Comparison of ENCODE assay signal across 1 cellular context in the genomic region with DNA sequence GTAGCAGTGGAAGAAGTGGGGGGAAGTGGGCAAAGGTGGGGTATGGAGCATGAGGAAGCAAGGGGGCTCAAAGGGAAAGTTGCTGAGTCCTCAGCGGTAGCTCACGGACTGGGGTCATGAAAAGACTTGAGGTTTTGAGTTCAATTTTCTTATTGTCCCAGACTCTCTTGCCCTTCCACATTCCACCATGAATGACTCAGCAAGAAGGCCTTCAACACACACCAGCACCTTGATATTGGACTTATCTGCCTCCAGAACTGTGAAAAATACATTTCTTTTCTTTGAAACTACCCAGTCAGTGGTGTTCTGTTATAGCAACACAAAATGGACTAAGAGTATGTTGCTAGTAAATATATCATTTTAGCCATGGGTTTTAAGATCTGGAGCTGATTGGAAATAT.
TF ChIP-seq lines count a peak whose summit lies in the region.

No MANE protein-coding gene starts in this region.

TF ChIP-seq in K562, 482 proteins besides CTCF, POLR2A, EP300 and RAD21 (continued from another document and continues in another):
- TF ChIP-seq, protein P1, sequence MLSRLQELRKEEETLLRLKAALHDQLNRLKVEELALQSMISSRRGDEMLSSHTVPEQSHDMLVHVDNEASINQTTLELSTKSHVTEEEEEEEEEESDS (CRISPR knock-in tag; IDR thresholded peaks at IDR 0.05), result no peak
- TF ChIP-seq ZKSCAN8 (CRISPR knock-in tag; IDR thresholded peaks at IDR 0.05) (no peak), SUPT5H (IDR thresholded peaks at IDR 0.05) (no peak), NFATC3 (IDR thresholded peaks at IDR 0.05) (no peak), FOXJ3 (CRISPR knock-in tag; IDR thresholded peaks at IDR 0.05) (no peak), CBX8 (IDR thresholded peaks at IDR 0.05; ENCODE audit: borderline replicate concordance, extremely low read depth, low read depth, low read length, poor library complexity, severe bottlenecking) (no peak), ARNT (IDR thresholded peaks at IDR 0.05) (peak in 1 of 2 experiments; percentile 60; a peak in 1 of 4 replicates), HDAC2 (IDR thresholded peaks at IDR 0.05) (no peak), ATF1 (CRISPR knock-in tag; IDR thresholded peaks at IDR 0.05) (no peak), ATF1 (tag; IDR thresholded peaks at IDR 0.05) (no peak), ARHGAP35 (IDR thresholded peaks at IDR 0.05; ENCODE audit: partially characterized antibody) (no peak), NCOR1 (IDR thresholded peaks at IDR 0.05) (0 out of 2 replicates have a peak, but pooled peaks have one; percentile 19), ZNF143 (CRISPR knock-in tag; IDR thresholded peaks at IDR 0.05) (no peak), FOXP1 (CRISPR knock-in tag; IDR thresholded peaks at IDR 0.05) (no peak), SMAD4 (CRISPR knock-in tag; conservative IDR thresholded peaks at IDR 0.05) (no peak), FOS (IDR thresholded peaks at IDR 0.05; ENCODE audit: extremely low read depth, insufficient read length) (no peak), L3MBTL2 (IDR thresholded peaks at IDR 0.05) (no peak), SMAD3 (CRISPR knock-in tag; conservative IDR thresholded peaks at IDR 0.05) (no peak), MAFF (IDR thresholded peaks at IDR 0.05; ENCODE audit: low read length) (peak; percentile 96), ESRRB (CRISPR knock-in tag; IDR thresholded peaks at IDR 0.05; ENCODE audit: borderline replicate concordance) (no peak), CHCHD3 (CRISPR knock-in tag; IDR thresholded peaks at IDR 0.05) (no peak), POLR2AphosphoS2 (IDR thresholded peaks at IDR 0.05; ENCODE audit: low read length) (no peak), CCNT2 (IDR thresholded peaks at IDR 0.05; ENCODE audit: borderline replicate concordance, extremely low read depth, insufficient read length, low read depth, low read length) (no peak), ELF2 (CRISPR knock-in tag; IDR thresholded peaks at IDR 0.05) (no peak), ZNF699 (CRISPR knock-in tag; IDR thresholded peaks at IDR 0.05; ENCODE audit: insufficient replicate concordance) (no peak), ZNF134 (CRISPR knock-in tag; conservative IDR thresholded peaks at IDR 0.05) (no peak), BRD4 (IDR thresholded peaks at IDR 0.05) (no peak), FOSL1 (tag; conservative IDR thresholded peaks at IDR 0.05) (peak; percentile 41), ELF4 (CRISPR knock-in tag; IDR thresholded peaks at IDR 0.05) (no peak), CBFA2T3 (IDR thresholded peaks at IDR 0.05) (0 out of 2 replicates have a peak, but pooled peaks have one; percentile 10), MYBL2 (IDR thresholded peaks at IDR 0.05; ENCODE audit: low read depth) (no peak), MYBL2 (CRISPR knock-in tag; IDR thresholded peaks at IDR 0.05; ENCODE audit: borderline replicate concordance) (no peak), CHD1 (IDR thresholded peaks at IDR 0.05; ENCODE audit: low read length) (no peak)
- TF ChIP-seq, protein P2, sequence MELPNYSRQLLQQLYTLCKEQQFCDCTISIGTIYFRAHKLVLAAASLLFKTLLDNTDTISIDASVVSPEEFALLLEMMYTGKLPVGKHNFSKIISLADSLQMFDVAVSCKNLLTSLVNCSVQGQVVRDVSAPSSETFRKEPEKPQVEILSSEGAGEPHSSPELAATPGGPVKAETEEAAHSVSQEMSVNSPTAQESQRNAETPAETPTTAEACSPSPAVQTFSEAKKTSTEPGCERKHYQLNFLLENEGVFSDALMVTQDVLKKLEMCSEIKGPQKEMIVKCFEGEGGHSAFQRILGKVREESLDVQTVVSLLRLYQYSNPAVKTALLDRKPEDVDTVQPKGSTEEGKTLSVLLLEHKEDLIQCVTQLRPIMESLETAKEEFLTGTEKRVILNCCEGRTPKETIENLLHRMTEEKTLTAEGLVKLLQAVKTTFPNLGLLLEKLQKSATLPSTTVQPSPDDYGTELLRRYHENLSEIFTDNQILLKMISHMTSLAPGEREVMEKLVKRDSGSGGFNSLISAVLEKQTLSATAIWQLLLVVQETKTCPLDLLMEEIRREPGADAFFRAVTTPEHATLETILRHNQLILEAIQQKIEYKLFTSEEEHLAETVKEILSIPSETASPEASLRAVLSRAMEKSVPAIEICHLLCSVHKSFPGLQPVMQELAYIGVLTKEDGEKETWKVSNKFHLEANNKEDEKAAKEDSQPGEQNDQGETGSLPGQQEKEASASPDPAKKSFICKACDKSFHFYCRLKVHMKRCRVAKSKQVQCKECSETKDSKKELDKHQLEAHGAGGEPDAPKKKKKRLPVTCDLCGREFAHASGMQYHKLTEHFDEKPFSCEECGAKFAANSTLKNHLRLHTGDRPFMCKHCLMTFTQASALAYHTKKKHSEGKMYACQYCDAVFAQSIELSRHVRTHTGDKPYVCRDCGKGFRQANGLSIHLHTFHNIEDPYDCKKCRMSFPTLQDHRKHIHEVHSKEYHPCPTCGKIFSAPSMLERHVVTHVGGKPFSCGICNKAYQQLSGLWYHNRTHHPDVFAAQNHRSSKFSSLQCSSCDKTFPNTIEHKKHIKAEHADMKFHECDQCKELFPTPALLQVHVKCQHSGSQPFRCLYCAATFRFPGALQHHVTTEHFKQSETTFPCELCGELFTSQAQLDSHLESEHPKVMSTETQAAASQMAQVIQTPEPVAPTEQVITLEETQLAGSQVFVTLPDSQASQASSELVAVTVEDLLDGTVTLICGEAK (IDR thresholded peaks at IDR 0.05), result no peak
- TF ChIP-seq, protein P2 (CRISPR knock-in tag; IDR thresholded peaks at IDR 0.05), result no peak
- TF ChIP-seq, protein P3, sequence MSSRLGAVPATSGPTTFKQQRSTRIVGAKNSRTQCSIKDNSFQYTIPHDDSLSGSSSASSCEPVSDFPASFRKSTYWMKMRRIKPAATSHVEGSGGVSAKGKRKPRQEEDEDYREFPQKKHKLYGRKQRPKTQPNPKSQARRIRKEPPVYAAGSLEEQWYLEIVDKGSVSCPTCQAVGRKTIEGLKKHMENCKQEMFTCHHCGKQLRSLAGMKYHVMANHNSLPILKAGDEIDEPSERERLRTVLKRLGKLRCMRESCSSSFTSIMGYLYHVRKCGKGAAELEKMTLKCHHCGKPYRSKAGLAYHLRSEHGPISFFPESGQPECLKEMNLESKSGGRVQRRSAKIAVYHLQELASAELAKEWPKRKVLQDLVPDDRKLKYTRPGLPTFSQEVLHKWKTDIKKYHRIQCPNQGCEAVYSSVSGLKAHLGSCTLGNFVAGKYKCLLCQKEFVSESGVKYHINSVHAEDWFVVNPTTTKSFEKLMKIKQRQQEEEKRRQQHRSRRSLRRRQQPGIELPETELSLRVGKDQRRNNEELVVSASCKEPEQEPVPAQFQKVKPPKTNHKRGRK (tag; IDR thresholded peaks at IDR 0.05), result no peak
- TF ChIP-seq, protein P4, sequence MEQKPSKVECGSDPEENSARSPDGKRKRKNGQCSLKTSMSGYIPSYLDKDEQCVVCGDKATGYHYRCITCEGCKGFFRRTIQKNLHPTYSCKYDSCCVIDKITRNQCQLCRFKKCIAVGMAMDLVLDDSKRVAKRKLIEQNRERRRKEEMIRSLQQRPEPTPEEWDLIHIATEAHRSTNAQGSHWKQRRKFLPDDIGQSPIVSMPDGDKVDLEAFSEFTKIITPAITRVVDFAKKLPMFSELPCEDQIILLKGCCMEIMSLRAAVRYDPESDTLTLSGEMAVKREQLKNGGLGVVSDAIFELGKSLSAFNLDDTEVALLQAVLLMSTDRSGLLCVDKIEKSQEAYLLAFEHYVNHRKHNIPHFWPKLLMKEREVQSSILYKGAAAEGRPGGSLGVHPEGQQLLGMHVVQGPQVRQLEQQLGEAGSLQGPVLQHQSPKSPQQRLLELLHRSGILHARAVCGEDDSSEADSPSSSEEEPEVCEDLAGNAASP (IDR thresholded peaks at IDR 0.05), result no peak
- TF ChIP-seq, protein P5, sequence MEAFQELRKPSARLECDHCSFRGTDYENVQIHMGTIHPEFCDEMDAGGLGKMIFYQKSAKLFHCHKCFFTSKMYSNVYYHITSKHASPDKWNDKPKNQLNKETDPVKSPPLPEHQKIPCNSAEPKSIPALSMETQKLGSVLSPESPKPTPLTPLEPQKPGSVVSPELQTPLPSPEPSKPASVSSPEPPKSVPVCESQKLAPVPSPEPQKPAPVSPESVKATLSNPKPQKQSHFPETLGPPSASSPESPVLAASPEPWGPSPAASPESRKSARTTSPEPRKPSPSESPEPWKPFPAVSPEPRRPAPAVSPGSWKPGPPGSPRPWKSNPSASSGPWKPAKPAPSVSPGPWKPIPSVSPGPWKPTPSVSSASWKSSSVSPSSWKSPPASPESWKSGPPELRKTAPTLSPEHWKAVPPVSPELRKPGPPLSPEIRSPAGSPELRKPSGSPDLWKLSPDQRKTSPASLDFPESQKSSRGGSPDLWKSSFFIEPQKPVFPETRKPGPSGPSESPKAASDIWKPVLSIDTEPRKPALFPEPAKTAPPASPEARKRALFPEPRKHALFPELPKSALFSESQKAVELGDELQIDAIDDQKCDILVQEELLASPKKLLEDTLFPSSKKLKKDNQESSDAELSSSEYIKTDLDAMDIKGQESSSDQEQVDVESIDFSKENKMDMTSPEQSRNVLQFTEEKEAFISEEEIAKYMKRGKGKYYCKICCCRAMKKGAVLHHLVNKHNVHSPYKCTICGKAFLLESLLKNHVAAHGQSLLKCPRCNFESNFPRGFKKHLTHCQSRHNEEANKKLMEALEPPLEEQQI (IDR thresholded peaks at IDR 0.05), result no peak
- TF ChIP-seq, protein P6, sequence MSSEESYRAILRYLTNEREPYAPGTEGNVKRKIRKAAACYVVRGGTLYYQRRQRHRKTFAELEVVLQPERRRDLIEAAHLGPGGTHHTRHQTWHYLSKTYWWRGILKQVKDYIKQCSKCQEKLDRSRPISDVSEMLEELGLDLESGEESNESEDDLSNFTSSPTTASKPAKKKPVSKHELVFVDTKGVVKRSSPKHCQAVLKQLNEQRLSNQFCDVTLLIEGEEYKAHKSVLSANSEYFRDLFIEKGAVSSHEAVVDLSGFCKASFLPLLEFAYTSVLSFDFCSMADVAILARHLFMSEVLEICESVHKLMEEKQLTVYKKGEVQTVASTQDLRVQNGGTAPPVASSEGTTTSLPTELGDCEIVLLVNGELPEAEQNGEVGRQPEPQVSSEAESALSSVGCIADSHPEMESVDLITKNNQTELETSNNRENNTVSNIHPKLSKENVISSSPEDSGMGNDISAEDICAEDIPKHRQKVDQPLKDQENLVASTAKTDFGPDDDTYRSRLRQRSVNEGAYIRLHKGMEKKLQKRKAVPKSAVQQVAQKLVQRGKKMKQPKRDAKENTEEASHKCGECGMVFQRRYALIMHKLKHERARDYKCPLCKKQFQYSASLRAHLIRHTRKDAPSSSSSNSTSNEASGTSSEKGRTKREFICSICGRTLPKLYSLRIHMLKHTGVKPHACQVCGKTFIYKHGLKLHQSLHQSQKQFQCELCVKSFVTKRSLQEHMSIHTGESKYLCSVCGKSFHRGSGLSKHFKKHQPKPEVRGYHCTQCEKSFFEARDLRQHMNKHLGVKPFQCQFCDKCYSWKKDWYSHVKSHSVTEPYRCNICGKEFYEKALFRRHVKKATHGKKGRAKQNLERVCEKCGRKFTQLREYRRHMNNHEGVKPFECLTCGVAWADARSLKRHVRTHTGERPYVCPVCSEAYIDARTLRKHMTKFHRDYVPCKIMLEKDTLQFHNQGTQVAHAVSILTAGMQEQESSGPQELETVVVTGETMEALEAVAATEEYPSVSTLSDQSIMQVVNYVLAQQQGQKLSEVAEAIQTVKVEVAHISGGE (CRISPR knock-in tag; IDR thresholded peaks at IDR 0.05), result no peak
- TF ChIP-seq, protein P7, sequence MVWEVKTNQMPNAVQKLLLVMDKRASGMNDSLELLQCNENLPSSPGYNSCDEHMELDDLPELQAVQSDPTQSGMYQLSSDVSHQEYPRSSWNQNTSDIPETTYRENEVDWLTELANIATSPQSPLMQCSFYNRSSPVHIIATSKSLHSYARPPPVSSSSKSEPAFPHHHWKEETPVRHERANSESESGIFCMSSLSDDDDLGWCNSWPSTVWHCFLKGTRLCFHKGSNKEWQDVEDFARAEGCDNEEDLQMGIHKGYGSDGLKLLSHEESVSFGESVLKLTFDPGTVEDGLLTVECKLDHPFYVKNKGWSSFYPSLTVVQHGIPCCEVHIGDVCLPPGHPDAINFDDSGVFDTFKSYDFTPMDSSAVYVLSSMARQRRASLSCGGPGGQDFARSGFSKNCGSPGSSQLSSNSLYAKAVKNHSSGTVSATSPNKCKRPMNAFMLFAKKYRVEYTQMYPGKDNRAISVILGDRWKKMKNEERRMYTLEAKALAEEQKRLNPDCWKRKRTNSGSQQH (CRISPR knock-in tag; IDR thresholded peaks at IDR 0.05), result no peak
- TF ChIP-seq, protein P8, sequence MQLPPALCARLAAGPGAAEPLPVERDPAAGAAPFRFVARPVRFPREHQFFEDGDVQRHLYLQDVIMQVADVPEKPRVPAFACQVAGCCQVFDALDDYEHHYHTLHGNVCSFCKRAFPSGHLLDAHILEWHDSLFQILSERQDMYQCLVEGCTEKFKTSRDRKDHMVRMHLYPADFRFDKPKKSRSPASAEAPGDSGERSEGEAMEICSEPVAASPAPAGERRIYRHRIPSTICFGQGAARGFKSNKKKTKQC (CRISPR knock-in tag; IDR thresholded peaks at IDR 0.05), result no peak
- TF ChIP-seq, protein P9, sequence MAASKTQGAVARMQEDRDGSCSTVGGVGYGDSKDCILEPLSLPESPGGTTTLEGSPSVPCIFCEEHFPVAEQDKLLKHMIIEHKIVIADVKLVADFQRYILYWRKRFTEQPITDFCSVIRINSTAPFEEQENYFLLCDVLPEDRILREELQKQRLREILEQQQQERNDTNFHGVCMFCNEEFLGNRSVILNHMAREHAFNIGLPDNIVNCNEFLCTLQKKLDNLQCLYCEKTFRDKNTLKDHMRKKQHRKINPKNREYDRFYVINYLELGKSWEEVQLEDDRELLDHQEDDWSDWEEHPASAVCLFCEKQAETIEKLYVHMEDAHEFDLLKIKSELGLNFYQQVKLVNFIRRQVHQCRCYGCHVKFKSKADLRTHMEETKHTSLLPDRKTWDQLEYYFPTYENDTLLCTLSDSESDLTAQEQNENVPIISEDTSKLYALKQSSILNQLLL (CRISPR knock-in tag; IDR thresholded peaks at IDR 0.05; ENCODE audit: borderline replicate concordance), result no peak
